Comparison of ENCODE assay signal across 25 cellular contexts in the genomic region with DNA sequence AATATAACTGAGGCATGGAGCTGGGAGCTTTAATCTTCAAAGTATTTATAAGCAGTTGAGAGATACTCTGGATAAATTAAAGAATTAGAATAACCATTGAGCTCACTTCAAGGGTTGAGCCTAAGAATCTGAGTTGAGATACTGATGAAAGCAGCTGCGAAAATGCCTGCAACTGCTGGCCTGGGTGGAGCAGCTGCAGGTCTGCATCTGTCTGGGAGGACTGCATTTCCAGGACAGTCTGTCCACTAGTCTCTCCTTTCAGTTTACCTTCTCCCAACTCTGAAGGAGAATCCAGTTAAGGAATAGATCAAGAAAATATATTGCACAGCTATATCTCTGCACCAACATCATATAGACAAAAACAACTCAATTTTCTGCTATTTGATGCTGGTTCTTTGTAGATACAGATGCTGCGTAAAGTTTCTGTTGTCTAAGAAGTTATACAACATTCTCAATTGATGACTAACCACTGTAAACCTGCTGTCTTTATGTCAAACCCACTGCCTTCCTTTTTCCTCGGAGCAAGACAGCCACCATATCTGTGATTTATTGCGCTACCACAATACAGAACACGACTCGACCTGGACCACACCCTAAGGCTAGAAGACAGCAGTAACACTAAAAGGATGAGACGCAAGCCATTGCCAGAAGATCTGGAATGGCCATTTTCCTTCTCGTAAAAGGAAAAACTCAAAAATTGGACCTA.
DNase-seq lines count a peak whose midpoint lies in the region; ATAC-seq and TF ChIP-seq lines count a peak whose summit lies in the region.
"Had no signal": no experiment of that assay in that cellular context is flagged by ENCODE, and none has a peak within 500 bp of the region (broad histone marks: within the 10 kb centered on the region; RNA-seq: fewer than 3 reads in every experiment).

No MANE protein-coding gene starts in this region.

- ATAC-seq in RWPE2 (ENCODE audit: low read depth) (peak; percentile 96), GM21423 (IDR thresholded peaks at IDR 0.05; ENCODE audit: unreplicated experiment) (no peak)
- ATAC-seq: WTC11 had no signal

- TF ChIP-seq CTCF in RWPE2 (IDR thresholded peaks at IDR 0.05; ENCODE audit: poor library complexity, severe bottlenecking) (no peak), smooth muscle cell (IDR thresholded peaks at IDR 0.05; ENCODE audit: borderline replicate concordance, insufficient read depth, poor library complexity, severe bottlenecking) (no peak)

- DNase-seq in HPDE6-E6E7 (ENCODE audit: extremely low spot score) (peak; percentile 0), RWPE2 (ENCODE audit: low spot score) (no peak), islet precursor cell (peak; percentile 90), smooth muscle cell (lab: John Stamatoyannopoulos, UW; ENCODE audit: unreplicated experiment) (no peak)
- no peak for DNase-seq in activated CD4-positive, alpha-beta T cell treated with anti-CD3 and anti-CD28 coated beads for 1 hour
- DNase-seq in activated naive CD4-positive, alpha-beta T cell treated with Interleukin-2 at 50 U/mL for 16 hours: no peak
- DNase-seq: activated CD4-positive, alpha-beta T cell treated with anti-CD3 and anti-CD28 coated beads, Interleukin-2, amount 50 U/mL, for 48 hours; activated gamma-delta T cell treated with Interleukin-2 at 50 U/mL for 16 hours; CD4-positive, alpha-beta memory T cell; DMS53; GM23248; head of caudate nucleus; NCI-H1092; NCI-H1930; NCI-H2227 treated with DMSO at 0.1 percent for 48 hours; stimulated activated CD4-positive, alpha-beta T cell treated with anti-CD3 and anti-CD28 coated beads, Interleukin-4, amount 100 ng/mL, for 1 hour; stimulated activated naive CD4-positive, alpha-beta T cell treated with Interleukin-2 at 50 U/mL for 16 hours; T1000 had no signal

- H3K27ac ChIP-seq in RWPE2 (ENCODE audit: poor library complexity, severe bottlenecking): no peak overlapping the region
- peak overlapping the region; percentile 7 for H3K27ac ChIP-seq in smooth muscle cell (ENCODE audit: low read depth)
- H3K27ac ChIP-seq: breast epithelium, coronary artery, GM23248, KMS-11, skin epidermis, thoracic aorta had no signal

- no peak overlapping the region for H3K9ac ChIP-seq in smooth muscle cell (ENCODE audit: low read depth)
- H3K9ac ChIP-seq: GM23248, KMS-11 had no signal

- no peak overlapping the region for H2AFZ ChIP-seq in smooth muscle cell (ENCODE audit: low read depth)
- H2AFZ ChIP-seq: GM23248 had no signal

- WGBS in smooth muscle cell (ENCODE audit: low lambda C conversion rate): 53% methylated on average over 8 of the region's 8 CpGs

- H3K4me2 ChIP-seq in smooth muscle cell: peak overlapping the region; percentile 52
- H3K4me2 ChIP-seq: KMS-11 had no signal

- H3K79me2 ChIP-seq in smooth muscle cell (ENCODE audit: low read depth): peaks cover 8% of the 10 kb centered on the region

- H3K36me3 ChIP-seq in RWPE2 (ENCODE audit: low read depth): no peaks in the 10 kb centered on the region
- H3K36me3 ChIP-seq in smooth muscle cell (ENCODE audit: low read depth): no peaks in the 10 kb centered on the region
- H3K36me3 ChIP-seq: breast epithelium, thoracic aorta had no signal

- no peaks in the 10 kb centered on the region for H3K9me3 ChIP-seq in RWPE2 (ENCODE audit: severe bottlenecking)
- H3K9me3 ChIP-seq in smooth muscle cell (replicated peaks; ENCODE audit: low read depth): no peaks in the 10 kb centered on the region
- H3K9me3 ChIP-seq: breast epithelium, thoracic aorta had no signal

- H4K20me1 ChIP-seq in smooth muscle cell (ENCODE audit: low read depth): peaks cover 49% of the 10 kb centered on the region

- H3K4me3 ChIP-seq in RWPE2 (ENCODE audit: severe bottlenecking) (no peak overlapping the region), smooth muscle cell (no peak overlapping the region)
- H3K4me3 ChIP-seq: breast epithelium, coronary artery, GM23248, skin epidermis, thoracic aorta had no signal

- H3K27me3 ChIP-seq in RWPE2 (ENCODE audit: insufficient read depth, poor library complexity, severe bottlenecking) (no peaks in the 10 kb centered on the region), smooth muscle cell (ENCODE audit: low read depth) (no peaks in the 10 kb centered on the region)
- H3K27me3 ChIP-seq: breast epithelium had no signal

- H3K4me1 ChIP-seq in RWPE2 (ENCODE audit: insufficient read depth, poor library complexity, severe bottlenecking) (peaks cover 15% of the 10 kb centered on the region), smooth muscle cell (ENCODE audit: low read depth) (peaks cover 15% of the 10 kb centered on the region)
- H3K4me1 ChIP-seq: breast epithelium had no signal

- H3F3A ChIP-seq in smooth muscle cell (ENCODE audit: low read depth): no peaks in the 10 kb centered on the region

Comparison
In these comparisons a context has a peak if more than half of its experiments do, and no peak if none do; other contexts are left out.
1. DNase-seq: peak in HPDE6-E6E7 (single experiment) and islet precursor cell (single experiment); none in RWPE2 (single experiment), smooth muscle cell (single experiment), activated CD4-positive, alpha-beta T cell treated with anti-CD3 and anti-CD28 coated beads for 1 hour (single experiment) and activated naive CD4-positive, alpha-beta T cell treated with Interleukin-2 at 50 U/mL for 16 hours (single experiment).